9 cellular contexts compared by ENCODE assay signal in the genomic region with DNA sequence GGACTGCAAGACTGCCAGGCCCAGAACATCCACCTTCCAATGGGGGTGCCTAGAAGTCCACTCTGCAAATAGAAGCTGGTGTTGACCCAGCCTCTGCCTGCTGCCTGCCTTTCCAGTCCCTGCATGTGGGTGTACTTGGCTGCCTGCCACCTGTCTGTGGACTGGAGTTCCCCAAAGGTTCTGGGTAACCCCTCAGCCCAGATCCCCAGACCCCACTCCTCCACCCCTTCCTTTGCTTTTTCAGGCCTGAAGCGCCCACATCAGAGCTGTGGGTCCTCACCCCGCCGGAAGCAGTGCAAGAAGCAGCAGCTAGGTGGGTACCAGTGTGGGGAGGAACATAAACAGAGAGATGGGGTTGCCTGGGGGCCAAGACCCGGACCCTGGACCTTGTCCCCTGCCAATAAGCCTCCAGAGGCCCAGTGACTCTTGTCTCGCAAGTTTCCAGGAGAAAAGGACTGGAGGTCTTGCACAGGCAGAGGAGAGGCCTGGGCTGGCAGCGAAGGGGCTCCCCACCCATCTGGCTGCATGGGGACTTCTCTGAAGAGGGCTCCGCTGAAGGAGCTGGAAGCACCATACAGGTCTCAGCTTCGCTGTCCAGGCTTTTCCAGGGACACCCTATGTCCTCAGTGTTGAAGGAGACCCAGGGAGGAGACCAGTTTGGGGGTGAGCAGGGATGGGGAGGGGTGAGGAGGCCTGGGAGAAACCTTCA. TPM values are rescaled to one million over a fixed set of nuclear protein-coding genes. Genes with fewer than 3 reads are reported as not detected.
DNase-seq lines count a peak whose midpoint lies in the region; ATAC-seq, FAIRE-seq and TF ChIP-seq lines count a peak whose summit lies in the region.
"Had no signal": no experiment of that assay in that cellular context is flagged by ENCODE, and none has a peak within 500 bp of the region (broad histone marks: within the 10 kb centered on the region; RNA-seq: fewer than 3 reads in every experiment).

No MANE protein-coding gene starts in this region.

- H3K9me3 Mint-ChIP-seq in activated T-helper 1 cell treated with anti-CD3 and anti-CD28 coated beads, Interleukin-12 subunit alpha, Interleukin-12 subunit beta, Interleukin-2, Interleukin-4 antibody, amounts not matched to agents 30 ng/mL and 10 ng/mL and 1 ng/mL, durations not matched to agents 14 hours and 24 hours and 36 hours = no peaks in the 10 kb centered on the region
- H3K9me3 Mint-ChIP-seq in natural killer cell (no peaks in the 10 kb centered on the region), WTC11 (peaks cover 4% of the 10 kb centered on the region; the same call in 1 of the 2 replicates)

- FAIRE-seq in RCC 7860 (lab: Jason Lieb, UNC) = no peak

- no peak for TF ChIP-seq CTCF in natural killer cell (IDR thresholded peaks at IDR 0.05)
- TF ChIP-seq CTCF in psoas muscle (IDR thresholded peaks at IDR 0.05) = no peak
- no peak for TF ChIP-seq CTCF in WTC11 (IDR thresholded peaks at IDR 0.05)

- CTCF ChIA-PET in WTC11 (lab: Charles Lee) = interaction anchor here (1.2 to 1.7 kb wide), 3 partner anchors 9 to 60 kb away, joined by 4 read pairs; no protein-coding TSS in a partner anchor

- peak; percentile 82 for DNase-seq in T-helper 22 cell (ENCODE audit: low read depth)
- DNase-seq in activated T-helper 1 cell treated with anti-CD3 and anti-CD28 coated beads, Interleukin-12 subunit alpha, Interleukin-12 subunit beta, Interleukin-2, Interleukin-4 antibody, amounts not matched to agents 30 ng/mL and 10 ng/mL and 1 ng/mL, durations not matched to agents 14 hours and 24 hours and 36 hours (ENCODE audit: low spot score) = peak; percentile 60
- DNase-seq in natural killer cell = no peak
- peak; percentile 84 for DNase-seq in stimulated activated CD8-positive, alpha-beta memory T cell treated with anti-CD3 and anti-CD28 coated beads, Interleukin-4, amount 100 ng/mL, for 48 hours
- DNase-seq in psoas muscle = no peak
- no peak for DNase-seq in WTC11 (ENCODE audit: low spot score)
- no peak for DNase-seq in RCC 7860 (ENCODE audit: low spot score)
- DNase-seq: hippocampal formation had no signal

- H3K27me3 ChIP-seq in psoas muscle (ENCODE audit: insufficient read depth in 3 of 3, low read length in 2 of 3) = no peaks in the 10 kb centered on the region

- H3K4me1 ChIP-seq in psoas muscle = no peaks in the 10 kb centered on the region

- POLR2A ChIA-PET in WTC11 (lab: Charles Lee) = interaction anchor here (0.6 kb wide), 1 partner anchor 93 kb away, joined by 4 read pairs; no protein-coding TSS in a partner anchor

- H3K36me3 Mint-ChIP-seq in activated T-helper 1 cell treated with anti-CD3 and anti-CD28 coated beads, Interleukin-12 subunit alpha, Interleukin-12 subunit beta, Interleukin-2, Interleukin-4 antibody, amounts not matched to agents 30 ng/mL and 10 ng/mL and 1 ng/mL, durations not matched to agents 14 hours and 24 hours and 36 hours (ENCODE audit: low read depth) = peaks cover 78% of the 10 kb centered on the region
- H3K36me3 Mint-ChIP-seq in natural killer cell = peaks cover 24% of the 10 kb centered on the region
- H3K36me3 Mint-ChIP-seq in WTC11 = no peaks in the 10 kb centered on the region

- 85 to 93% (median 91%) methylated on average over 8 of the region's 8 CpGs for WGBS in psoas muscle, 3 donors

- H3K27ac ChIP-seq in psoas muscle = no peak overlapping the region

- H3K27me3 Mint-ChIP-seq in activated T-helper 1 cell treated with anti-CD3 and anti-CD28 coated beads, Interleukin-12 subunit alpha, Interleukin-12 subunit beta, Interleukin-2, Interleukin-4 antibody, amounts not matched to agents 30 ng/mL and 10 ng/mL and 1 ng/mL, durations not matched to agents 14 hours and 24 hours and 36 hours (ENCODE audit: insufficient read depth) = no peaks in the 10 kb centered on the region
- H3K27me3 Mint-ChIP-seq in natural killer cell (ENCODE audit: low read depth in 2 of 2) (no peaks in the 10 kb centered on the region), WTC11 (ENCODE audit: low read depth) (no peaks in the 10 kb centered on the region; the same call in 1 of the 2 replicates)

- H3K4me1 Mint-ChIP-seq in activated T-helper 1 cell treated with anti-CD3 and anti-CD28 coated beads, Interleukin-12 subunit alpha, Interleukin-12 subunit beta, Interleukin-2, Interleukin-4 antibody, amounts not matched to agents 30 ng/mL and 10 ng/mL and 1 ng/mL, durations not matched to agents 14 hours and 24 hours and 36 hours (ENCODE audit: low read depth) = peaks cover 76% of the 10 kb centered on the region
- H3K4me1 Mint-ChIP-seq in natural killer cell (peaks cover 28 to 55% of the 10 kb centered on the region in 2 donors), WTC11 (peaks cover 8% of the 10 kb centered on the region; the same call in 1 of the 2 replicates)

- peak overlapping the region; percentile 34 for H3K4me3 Mint-ChIP-seq in activated T-helper 1 cell treated with anti-CD3 and anti-CD28 coated beads, Interleukin-12 subunit alpha, Interleukin-12 subunit beta, Interleukin-2, Interleukin-4 antibody, amounts not matched to agents 30 ng/mL and 10 ng/mL and 1 ng/mL, durations not matched to agents 14 hours and 24 hours and 36 hours
- peak overlapping the region; percentile 41 for H3K4me3 Mint-ChIP-seq in natural killer cell
- H3K4me3 Mint-ChIP-seq in WTC11 = no peak overlapping the region

- ATAC-seq in natural killer cell (peak; percentile 66 to 85 (median 72)), psoas muscle (no peak), WTC11 (no peak), GM21515 (IDR thresholded peaks at IDR 0.05; ENCODE audit: unreplicated experiment) (no peak)

- no peaks in the 10 kb centered on the region for H3K9me3 ChIP-seq in psoas muscle

- intact Hi-C loops in activated T-helper 1 cell treated with anti-CD3 and anti-CD28 coated beads, Interleukin-12 subunit alpha, Interleukin-12 subunit beta, Interleukin-2, Interleukin-4 antibody, amounts not matched to agents 30 ng/mL and 10 ng/mL and 1 ng/mL, durations not matched to agents 14 hours and 24 hours and 36 hours (cut with micrococcal nuclease) = no loop called here
- intact Hi-C loops in natural killer cell (cut with micrococcal nuclease) (no loop called here), psoas muscle (cut with DNase I) (no loop called here)

- no peak overlapping the region for H3K4me3 ChIP-seq in psoas muscle

- no peaks in the 10 kb centered on the region for H3K36me3 ChIP-seq in psoas muscle (ENCODE audit: insufficient read depth in 1 of 2, low read depth in 1 of 2)

- H3K27ac Mint-ChIP-seq in activated T-helper 1 cell treated with anti-CD3 and anti-CD28 coated beads, Interleukin-12 subunit alpha, Interleukin-12 subunit beta, Interleukin-2, Interleukin-4 antibody, amounts not matched to agents 30 ng/mL and 10 ng/mL and 1 ng/mL, durations not matched to agents 14 hours and 24 hours and 36 hours = peak overlapping the region; percentile 58
- peak overlapping the region; percentile 74 for H3K27ac Mint-ChIP-seq in natural killer cell
- H3K27ac Mint-ChIP-seq in WTC11 = no peak overlapping the region

TF ChIP-seq in WTC11, 78 proteins besides CTCF, POLR2A, EP300 and RAD21 (continues in another document):
- TF ChIP-seq EMX1 (CRISPR knock-in tag; IDR thresholded peaks at IDR 0.05) (no peak), SOX15 (CRISPR knock-in tag; IDR thresholded peaks at IDR 0.05) (no peak), MYBL2 (CRISPR knock-in tag; IDR thresholded peaks at IDR 0.05) (no peak)
- TF ChIP-seq, protein P1, sequence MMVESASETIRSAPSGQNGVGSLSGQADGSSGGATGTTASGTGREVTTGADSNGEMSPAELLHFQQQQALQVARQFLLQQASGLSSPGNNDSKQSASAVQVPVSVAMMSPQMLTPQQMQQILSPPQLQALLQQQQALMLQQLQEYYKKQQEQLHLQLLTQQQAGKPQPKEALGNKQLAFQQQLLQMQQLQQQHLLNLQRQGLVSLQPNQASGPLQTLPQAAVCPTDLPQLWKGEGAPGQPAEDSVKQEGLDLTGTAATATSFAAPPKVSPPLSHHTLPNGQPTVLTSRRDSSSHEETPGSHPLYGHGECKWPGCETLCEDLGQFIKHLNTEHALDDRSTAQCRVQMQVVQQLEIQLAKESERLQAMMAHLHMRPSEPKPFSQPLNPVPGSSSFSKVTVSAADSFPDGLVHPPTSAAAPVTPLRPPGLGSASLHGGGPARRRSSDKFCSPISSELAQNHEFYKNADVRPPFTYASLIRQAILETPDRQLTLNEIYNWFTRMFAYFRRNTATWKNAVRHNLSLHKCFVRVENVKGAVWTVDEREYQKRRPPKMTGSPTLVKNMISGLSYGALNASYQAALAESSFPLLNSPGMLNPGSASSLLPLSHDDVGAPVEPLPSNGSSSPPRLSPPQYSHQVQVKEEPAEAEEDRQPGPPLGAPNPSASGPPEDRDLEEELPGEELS (CRISPR knock-in tag; IDR thresholded peaks at IDR 0.05) = no peak
- TF ChIP-seq, protein P2, sequence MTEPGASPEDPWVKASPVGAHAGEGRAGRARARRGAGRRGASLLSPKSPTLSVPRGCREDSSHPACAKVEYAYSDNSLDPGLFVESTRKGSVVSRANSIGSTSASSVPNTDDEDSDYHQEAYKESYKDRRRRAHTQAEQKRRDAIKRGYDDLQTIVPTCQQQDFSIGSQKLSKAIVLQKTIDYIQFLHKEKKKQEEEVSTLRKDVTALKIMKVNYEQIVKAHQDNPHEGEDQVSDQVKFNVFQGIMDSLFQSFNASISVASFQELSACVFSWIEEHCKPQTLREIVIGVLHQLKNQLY (CRISPR knock-in tag; IDR thresholded peaks at IDR 0.05) = no peak
- TF ChIP-seq, protein P3, sequence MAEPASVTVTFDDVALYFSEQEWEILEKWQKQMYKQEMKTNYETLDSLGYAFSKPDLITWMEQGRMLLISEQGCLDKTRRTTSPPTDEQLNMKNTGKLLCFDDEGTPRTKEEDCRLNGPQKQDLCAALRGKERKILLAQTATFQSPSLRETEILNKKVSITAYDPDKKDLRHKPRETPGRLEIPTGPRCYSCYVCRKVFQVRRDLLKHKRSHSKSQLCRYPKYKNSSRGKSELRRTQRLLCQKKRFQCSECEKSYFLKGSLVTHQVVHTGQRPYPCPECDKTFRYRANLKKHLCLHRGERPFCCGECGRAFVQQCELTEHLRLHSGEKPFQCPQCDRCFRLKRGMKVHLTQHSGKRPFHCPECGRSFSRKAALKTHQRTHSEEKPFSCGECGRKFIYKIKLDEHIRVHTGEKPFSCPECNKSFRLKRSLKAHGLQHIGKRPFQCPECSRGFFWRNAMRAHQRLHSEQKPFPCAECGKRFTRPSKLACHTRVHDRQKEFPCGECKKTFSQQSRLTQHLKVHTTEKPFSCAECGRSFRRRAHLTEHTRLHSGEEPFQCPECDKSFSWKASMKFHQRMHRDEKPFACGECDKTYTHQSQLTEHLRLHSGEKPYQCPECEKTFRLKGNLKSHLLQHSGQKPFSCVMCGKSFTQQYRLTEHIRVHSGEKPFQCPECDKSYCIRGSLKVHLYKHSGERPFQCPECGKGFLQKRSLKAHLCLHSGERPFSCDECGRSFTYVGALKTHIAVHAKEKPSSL (CRISPR knock-in tag; conservative IDR thresholded peaks at IDR 0.05) = no peak

RNA-seq across cellular contexts. Expression of a gene that starts 34.3 kb away (rescaled TPM):
- 164 and 175 TPM in 2 replicates for total RNA-seq in activated T-helper 1 cell treated with anti-CD3 and anti-CD28 coated beads, Interleukin-12 subunit alpha, Interleukin-12 subunit beta, Interleukin-2, Interleukin-4 antibody, amounts not matched to agents 30 ng/mL and 10 ng/mL and 1 ng/mL, durations not matched to agents 14 hours and 24 hours and 36 hours
- total RNA-seq in natural killer cell = 100 to 1,000 TPM; 320 to 563 (median 535) TPM
- total RNA-seq in psoas muscle = 10 to 100 TPM in 1 of 4 donors, 1 to 10 TPM in 3; 6.4 to 13.6 (median 7.8) TPM
- 1 to 10 TPM; 2.3 to 4.5 (median 2.7) TPM for polyA plus RNA-seq in psoas muscle
- 2.6 to 2.8 TPM (median 2.7 TPM) in 3 replicates for total RNA-seq in WTC11 (2021)

Comparison
In these comparisons a context has a peak if more than half of its experiments do, and no peak if none do; other contexts are left out.
1. DNase-seq: peak in T-helper 22 cell (single experiment), activated T-helper 1 cell treated with anti-CD3 and anti-CD28 coated beads, Interleukin-12 subunit alpha, Interleukin-12 subunit beta, Interleukin-2, Interleukin-4 antibody, amounts not matched to agents 30 ng/mL and 10 ng/mL and 1 ng/mL, durations not matched to agents 14 hours and 24 hours and 36 hours (single experiment) and stimulated activated CD8-positive, alpha-beta memory T cell treated with anti-CD3 and anti-CD28 coated beads, Interleukin-4, amount 100 ng/mL, for 48 hours (single experiment); none in natural killer cell (single experiment), psoas muscle (0 of 2), WTC11 (single experiment) and RCC 7860 (single experiment).
2. ATAC-seq: peak in natural killer cell (3 of 3); none in psoas muscle (0 of 4), WTC11 (single experiment) and GM21515 (single experiment).
3. RNA of a gene that starts 34.3 kb away (total RNA-seq): 320 to 563 TPM in natural killer cell and 164 to 175 TPM in activated T-helper 1 cell treated with anti-CD3 and anti-CD28 coated beads, Interleukin-12 subunit alpha, Interleukin-12 subunit beta, Interleukin-2, Interleukin-4 antibody, amounts not matched to agents 30 ng/mL and 10 ng/mL and 1 ng/mL, durations not matched to agents 14 hours and 24 hours and 36 hours; 6.4 to 13.6 TPM in psoas muscle and 2.6 to 2.8 TPM in WTC11; every median in the first group is over 10 times any median in the second.